ENCODE assay signal across 8 cellular contexts in the genomic region with DNA sequence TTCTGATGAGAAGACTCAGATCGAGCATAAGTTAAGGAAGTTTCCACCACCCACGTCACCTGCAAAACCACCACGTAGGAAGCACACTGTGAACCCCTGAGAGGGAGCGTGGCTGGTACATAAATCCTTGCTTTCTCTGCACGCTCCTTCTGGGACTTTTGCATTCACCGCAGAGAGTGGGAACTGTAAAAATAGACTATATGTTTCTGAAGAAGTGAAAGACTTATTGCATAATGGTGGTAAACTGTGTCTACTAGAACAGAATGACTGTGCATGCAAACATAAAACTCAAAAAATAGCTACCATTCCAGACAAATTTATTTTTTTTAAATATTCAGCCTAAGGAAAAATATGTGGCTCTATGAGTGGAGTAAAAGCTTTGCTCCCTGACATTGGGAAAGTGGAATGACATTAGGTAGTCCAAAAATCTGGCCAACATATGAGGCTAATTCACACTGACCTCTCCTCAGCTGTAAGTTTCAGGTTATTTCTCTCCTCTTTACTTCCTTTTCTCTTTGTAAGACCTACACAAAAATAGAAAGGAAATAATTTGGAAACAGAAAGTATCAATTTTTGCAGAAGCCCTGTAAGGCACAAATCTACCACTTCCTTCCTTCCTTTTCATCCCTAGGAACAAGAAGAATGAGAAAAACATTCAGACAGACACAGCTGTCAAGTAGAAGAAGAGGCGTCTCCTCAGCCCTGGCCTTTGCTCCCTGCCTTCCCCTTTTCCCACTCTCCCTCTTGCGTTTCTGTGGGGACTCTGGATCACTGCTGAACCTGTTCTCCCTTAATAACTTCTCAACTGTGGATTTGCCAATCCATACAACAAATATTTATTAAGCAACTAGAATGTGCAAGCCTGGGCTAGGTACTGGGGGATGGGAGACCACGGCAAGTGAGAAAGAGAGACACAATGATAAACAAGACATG.
DNase-seq lines count a peak whose midpoint lies in the region; ATAC-seq and TF ChIP-seq lines count a peak whose summit lies in the region.

No MANE protein-coding gene starts in this region.

- TF ChIP-seq POLR2A in heart left ventricle (IDR thresholded peaks at IDR 0.05) = no peak

- H3K9me3 ChIP-seq in heart left ventricle (peaks cover 0 to 6% (median 0%) of the 10 kb centered on the region in 12 donors), right atrium auricular region (no peaks in the 10 kb centered on the region)

- WGBS in heart left ventricle, 4 donors = 79 to 86% (median 80%) methylated on average over 9 of the region's 9 CpGs

- H3K4me1 Mint-ChIP-seq in natural killer cell (peaks cover 23 to 31% of the 10 kb centered on the region in 2 donors), Calu3 (ENCODE audit: low read depth, unreplicated experiment) (no peaks in the 10 kb centered on the region), nephron progenitor cell (no peaks in the 10 kb centered on the region)

- H3K27ac Mint-ChIP-seq in natural killer cell = peak overlapping the region; percentile 82 to 87
- no peak overlapping the region for H3K27ac Mint-ChIP-seq in Calu3 (ENCODE audit: unreplicated experiment)
- H3K27ac Mint-ChIP-seq in nephron progenitor cell = no peak overlapping the region

- H3K27ac ChIP-seq in heart left ventricle (peak overlapping the region in 2 of 12 donors; percentile 19 to 81), right atrium auricular region (no peak overlapping the region)

- H3K27me3 Mint-ChIP-seq in natural killer cell (ENCODE audit: low read depth in 2 of 2) (no peaks in the 10 kb centered on the region), Calu3 (ENCODE audit: unreplicated experiment) (no peaks in the 10 kb centered on the region), nephron progenitor cell (ENCODE audit: low read depth, poor library complexity) (peaks cover 3% of the 10 kb centered on the region)

- H3K4me1 ChIP-seq in heart left ventricle (peaks cover 0 to 34% (median 0%) of the 10 kb centered on the region in 12 donors), right atrium auricular region (no peaks in the 10 kb centered on the region)

- no peak for DNase-seq in heart left ventricle
- DNase-seq in right atrium auricular region (ENCODE audit: low spot score) = no peak
- peak; percentile 51 for DNase-seq in activated T-cell treated with anti-CD3 and anti-CD28 coated beads for 4 hours
- no peak for DNase-seq in natural killer cell
- no peak for DNase-seq in NCI-H526 (lab: John Stamatoyannopoulos, UW)
- DNase-seq in Calu3 = no peak
- no peak for DNase-seq in nephron progenitor cell

- H3K36me3 Mint-ChIP-seq in natural killer cell = no peaks in the 10 kb centered on the region
- no peaks in the 10 kb centered on the region for H3K36me3 Mint-ChIP-seq in Calu3 (ENCODE audit: insufficient read depth, unreplicated experiment)
- H3K36me3 Mint-ChIP-seq in nephron progenitor cell (ENCODE audit: low read depth) = no peaks in the 10 kb centered on the region

- H3K4me3 ChIP-seq in heart left ventricle (peak overlapping the region in 1 of 12 donors; percentile 25), right atrium auricular region (no peak overlapping the region)

- H3K27me3 ChIP-seq in heart left ventricle (no peaks in the 10 kb centered on the region), right atrium auricular region (no peaks in the 10 kb centered on the region)

- peak; percentile 20 to 69 (median 60) for ATAC-seq in heart left ventricle
- peak; percentile 78 for ATAC-seq in HG03457 (IDR thresholded peaks at IDR 0.05; ENCODE audit: unreplicated experiment)
- ATAC-seq in natural killer cell = peak; percentile 37 to 48 (median 46)

- no TSS peak for BruUV-seq in Calu3 (replicated peaks; lab: Mats Ljungman, UMichigan)

- CTCF ChIA-PET in Calu3 (lab: Charles Lee) = no interaction called here

- no peaks in the 10 kb centered on the region for H3K36me3 ChIP-seq in heart left ventricle
- no peaks in the 10 kb centered on the region for H3K36me3 ChIP-seq in right atrium auricular region

- intact Hi-C loops in heart left ventricle (cut with DNase I) (no loop called here), natural killer cell (cut with micrococcal nuclease) (no loop called here), Calu3 (cut with micrococcal nuclease; ENCODE audit: unreplicated experiment) (no loop called here)

- no peak for TF ChIP-seq CTCF in heart left ventricle (IDR thresholded peaks at IDR 0.05)
- TF ChIP-seq CTCF in right atrium auricular region (IDR thresholded peaks at IDR 0.05) = no peak
- no peak for TF ChIP-seq CTCF in natural killer cell (IDR thresholded peaks at IDR 0.05)
- TF ChIP-seq CTCF in Calu3 (IDR thresholded peaks at IDR 0.05; ENCODE audit: unreplicated experiment) = no peak
- TF ChIP-seq CTCF in nephron progenitor cell (IDR thresholded peaks at IDR 0.05) = no peak

- peak overlapping the region; percentile 85 for H3K4me3 Mint-ChIP-seq in natural killer cell
- no peak overlapping the region for H3K4me3 Mint-ChIP-seq in Calu3 (ENCODE audit: low read depth, unreplicated experiment)
- no peak overlapping the region for H3K4me3 Mint-ChIP-seq in nephron progenitor cell

- H3K9me3 Mint-ChIP-seq in natural killer cell = no peaks in the 10 kb centered on the region
- peaks cover 2% of the 10 kb centered on the region for H3K9me3 Mint-ChIP-seq in Calu3 (ENCODE audit: low read depth, unreplicated experiment)
- peaks cover 32% of the 10 kb centered on the region for H3K9me3 Mint-ChIP-seq in nephron progenitor cell

Comparison
In these comparisons a context has a peak if more than half of its experiments do, and no peak if none do; other contexts are left out.
1. H3K27ac Mint-ChIP-seq: peak in natural killer cell (2 of 2); none in Calu3 (single experiment) and nephron progenitor cell (single experiment).
2. Peak in every context shown above with its lines, with median percentiles within 50 percentile points of each other: ATAC-seq.